In the genomic region with DNA sequence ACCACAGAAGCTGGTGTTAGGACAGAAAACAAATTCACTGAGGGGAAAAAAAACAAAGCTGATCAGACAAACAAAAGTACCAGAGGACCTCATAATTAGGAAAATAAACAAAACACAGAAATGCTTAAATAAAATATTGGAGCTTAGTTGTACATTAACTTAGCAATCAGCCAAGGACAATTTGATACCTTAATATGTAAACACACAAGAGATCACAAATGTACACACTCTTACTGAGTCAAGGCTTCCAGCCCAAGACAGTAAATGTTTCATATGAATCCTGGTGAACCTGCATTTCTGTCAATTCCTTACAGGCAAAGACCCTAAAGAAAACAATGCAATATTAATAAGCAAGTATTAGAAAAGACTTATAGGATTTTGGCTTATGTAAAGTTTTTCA, we compare ENCODE assay signal across 1 cellular context.
TF ChIP-seq lines count a peak whose summit lies in the region.

No MANE protein-coding gene starts in this region.

TF ChIP-seq in HepG2, 621 proteins besides CTCF, POLR2A, EP300 and RAD21 (continued from another document):
- TF ChIP-seq, protein P1, sequence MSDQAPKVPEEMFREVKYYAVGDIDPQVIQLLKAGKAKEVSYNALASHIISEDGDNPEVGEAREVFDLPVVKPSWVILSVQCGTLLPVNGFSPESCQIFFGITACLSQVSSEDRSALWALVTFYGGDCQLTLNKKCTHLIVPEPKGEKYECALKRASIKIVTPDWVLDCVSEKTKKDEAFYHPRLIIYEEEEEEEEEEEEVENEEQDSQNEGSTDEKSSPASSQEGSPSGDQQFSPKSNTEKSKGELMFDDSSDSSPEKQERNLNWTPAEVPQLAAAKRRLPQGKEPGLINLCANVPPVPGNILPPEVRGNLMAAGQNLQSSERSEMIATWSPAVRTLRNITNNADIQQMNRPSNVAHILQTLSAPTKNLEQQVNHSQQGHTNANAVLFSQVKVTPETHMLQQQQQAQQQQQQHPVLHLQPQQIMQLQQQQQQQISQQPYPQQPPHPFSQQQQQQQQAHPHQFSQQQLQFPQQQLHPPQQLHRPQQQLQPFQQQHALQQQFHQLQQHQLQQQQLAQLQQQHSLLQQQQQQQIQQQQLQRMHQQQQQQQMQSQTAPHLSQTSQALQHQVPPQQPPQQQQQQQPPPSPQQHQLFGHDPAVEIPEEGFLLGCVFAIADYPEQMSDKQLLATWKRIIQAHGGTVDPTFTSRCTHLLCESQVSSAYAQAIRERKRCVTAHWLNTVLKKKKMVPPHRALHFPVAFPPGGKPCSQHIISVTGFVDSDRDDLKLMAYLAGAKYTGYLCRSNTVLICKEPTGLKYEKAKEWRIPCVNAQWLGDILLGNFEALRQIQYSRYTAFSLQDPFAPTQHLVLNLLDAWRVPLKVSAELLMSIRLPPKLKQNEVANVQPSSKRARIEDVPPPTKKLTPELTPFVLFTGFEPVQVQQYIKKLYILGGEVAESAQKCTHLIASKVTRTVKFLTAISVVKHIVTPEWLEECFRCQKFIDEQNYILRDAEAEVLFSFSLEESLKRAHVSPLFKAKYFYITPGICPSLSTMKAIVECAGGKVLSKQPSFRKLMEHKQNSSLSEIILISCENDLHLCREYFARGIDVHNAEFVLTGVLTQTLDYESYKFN (CRISPR knock-in tag; conservative IDR thresholded peaks at IDR 0.05), result peak; percentile 36; the same call in 1 of the 2 replicates
- TF ChIP-seq SOX6 (IDR thresholded peaks at IDR 0.05) (no peak), SOX6 (CRISPR knock-in tag; IDR thresholded peaks at IDR 0.05) (peak; percentile 45; the same call in 1 of the 2 replicates), CREBL2 (CRISPR knock-in tag; IDR thresholded peaks at IDR 0.05; ENCODE audit: borderline replicate concordance) (no peak), DMAP1 (CRISPR knock-in tag; IDR thresholded peaks at IDR 0.05) (no peak), ZBTB26 (CRISPR knock-in tag; IDR thresholded peaks at IDR 0.05; ENCODE audit: borderline replicate concordance) (no peak), FOXO4 (CRISPR knock-in tag; conservative IDR thresholded peaks at IDR 0.05) (0 out of 2 replicates have a peak, but pooled peaks have one; percentile 29), HHEX (CRISPR knock-in tag; IDR thresholded peaks at IDR 0.05) (no peak), ZNF552 (CRISPR knock-in tag; IDR thresholded peaks at IDR 0.05; ENCODE audit: borderline replicate concordance) (no peak), MIXL1 (CRISPR knock-in tag; IDR thresholded peaks at IDR 0.05) (peak; percentile 43), IKZF4 (CRISPR knock-in tag; IDR thresholded peaks at IDR 0.05; ENCODE audit: borderline replicate concordance, low read depth, not compliant biosample characterization) (no peak), FOXA1 (IDR thresholded peaks at IDR 0.05) (no peak), FOXA1 (CRISPR knock-in tag; IDR thresholded peaks at IDR 0.05) (peak; percentile 53), FOXP4 (CRISPR knock-in tag; IDR thresholded peaks at IDR 0.05) (peak; percentile 87), SAP130 (CRISPR knock-in tag; IDR thresholded peaks at IDR 0.05; ENCODE audit: low read depth) (peak; percentile 30; the same call in 1 of the 2 replicates), FOXA3 (CRISPR knock-in tag; IDR thresholded peaks at IDR 0.05) (peak; percentile 51), ZSCAN9 (CRISPR knock-in tag; IDR thresholded peaks at IDR 0.05; ENCODE audit: borderline replicate concordance) (no peak), MZF1 (CRISPR knock-in tag; IDR thresholded peaks at IDR 0.05; ENCODE audit: borderline replicate concordance) (no peak), HNRNPUL1 (IDR thresholded peaks at IDR 0.05; ENCODE audit: low read depth, low read length) (no peak), ISL2 (CRISPR knock-in tag; IDR thresholded peaks at IDR 0.05) (0 out of 2 replicates have a peak, but pooled peaks have one; percentile 33), SIX1 (CRISPR knock-in tag; IDR thresholded peaks at IDR 0.05; ENCODE audit: borderline replicate concordance) (peak; percentile 82; the same call in 1 of the 2 replicates)
- TF ChIP-seq, protein P2, sequence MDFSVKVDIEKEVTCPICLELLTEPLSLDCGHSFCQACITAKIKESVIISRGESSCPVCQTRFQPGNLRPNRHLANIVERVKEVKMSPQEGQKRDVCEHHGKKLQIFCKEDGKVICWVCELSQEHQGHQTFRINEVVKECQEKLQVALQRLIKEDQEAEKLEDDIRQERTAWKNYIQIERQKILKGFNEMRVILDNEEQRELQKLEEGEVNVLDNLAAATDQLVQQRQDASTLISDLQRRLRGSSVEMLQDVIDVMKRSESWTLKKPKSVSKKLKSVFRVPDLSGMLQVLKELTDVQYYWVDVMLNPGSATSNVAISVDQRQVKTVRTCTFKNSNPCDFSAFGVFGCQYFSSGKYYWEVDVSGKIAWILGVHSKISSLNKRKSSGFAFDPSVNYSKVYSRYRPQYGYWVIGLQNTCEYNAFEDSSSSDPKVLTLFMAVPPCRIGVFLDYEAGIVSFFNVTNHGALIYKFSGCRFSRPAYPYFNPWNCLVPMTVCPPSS (IDR thresholded peaks at IDR 0.05), result no peak
- TF ChIP-seq, protein P3, sequence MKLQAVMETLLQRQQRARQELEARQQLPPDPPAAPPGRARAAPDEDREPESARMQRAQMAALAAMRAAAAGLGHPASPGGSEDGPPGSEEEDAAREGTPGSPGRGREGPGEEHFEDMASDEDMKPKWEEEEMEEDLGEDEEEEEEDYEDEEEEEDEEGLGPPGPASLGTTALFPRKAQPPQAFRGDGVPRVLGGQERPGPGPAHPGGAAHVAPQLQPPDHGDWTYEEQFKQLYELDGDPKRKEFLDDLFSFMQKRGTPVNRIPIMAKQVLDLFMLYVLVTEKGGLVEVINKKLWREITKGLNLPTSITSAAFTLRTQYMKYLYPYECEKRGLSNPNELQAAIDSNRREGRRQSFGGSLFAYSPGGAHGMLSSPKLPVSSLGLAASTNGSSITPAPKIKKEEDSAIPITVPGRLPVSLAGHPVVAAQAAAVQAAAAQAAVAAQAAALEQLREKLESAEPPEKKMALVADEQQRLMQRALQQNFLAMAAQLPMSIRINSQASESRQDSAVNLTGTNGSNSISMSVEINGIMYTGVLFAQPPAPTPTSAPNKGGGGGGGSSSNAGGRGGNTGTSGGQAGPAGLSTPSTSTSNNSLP (IDR thresholded peaks at IDR 0.05; ENCODE audit: low read depth, low read length), result peak; percentile 63; the same call in 1 of the 2 replicates
- TF ChIP-seq, protein P4, sequence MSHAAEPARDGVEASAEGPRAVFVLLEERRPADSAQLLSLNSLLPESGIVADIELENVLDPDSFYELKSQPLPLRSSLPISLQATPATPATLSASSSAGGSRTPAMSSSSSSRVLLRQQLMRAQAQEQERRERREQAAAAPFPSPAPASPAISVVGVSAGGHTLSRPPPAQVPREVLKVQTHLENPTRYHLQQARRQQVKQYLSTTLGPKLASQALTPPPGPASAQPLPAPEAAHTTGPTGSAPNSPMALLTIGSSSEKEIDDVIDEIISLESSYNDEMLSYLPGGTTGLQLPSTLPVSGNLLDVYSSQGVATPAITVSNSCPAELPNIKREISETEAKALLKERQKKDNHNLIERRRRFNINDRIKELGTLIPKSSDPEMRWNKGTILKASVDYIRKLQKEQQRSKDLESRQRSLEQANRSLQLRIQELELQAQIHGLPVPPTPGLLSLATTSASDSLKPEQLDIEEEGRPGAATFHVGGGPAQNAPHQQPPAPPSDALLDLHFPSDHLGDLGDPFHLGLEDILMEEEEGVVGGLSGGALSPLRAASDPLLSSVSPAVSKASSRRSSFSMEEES (CRISPR knock-in tag; IDR thresholded peaks at IDR 0.05), result no peak
- TF ChIP-seq, protein P5, sequence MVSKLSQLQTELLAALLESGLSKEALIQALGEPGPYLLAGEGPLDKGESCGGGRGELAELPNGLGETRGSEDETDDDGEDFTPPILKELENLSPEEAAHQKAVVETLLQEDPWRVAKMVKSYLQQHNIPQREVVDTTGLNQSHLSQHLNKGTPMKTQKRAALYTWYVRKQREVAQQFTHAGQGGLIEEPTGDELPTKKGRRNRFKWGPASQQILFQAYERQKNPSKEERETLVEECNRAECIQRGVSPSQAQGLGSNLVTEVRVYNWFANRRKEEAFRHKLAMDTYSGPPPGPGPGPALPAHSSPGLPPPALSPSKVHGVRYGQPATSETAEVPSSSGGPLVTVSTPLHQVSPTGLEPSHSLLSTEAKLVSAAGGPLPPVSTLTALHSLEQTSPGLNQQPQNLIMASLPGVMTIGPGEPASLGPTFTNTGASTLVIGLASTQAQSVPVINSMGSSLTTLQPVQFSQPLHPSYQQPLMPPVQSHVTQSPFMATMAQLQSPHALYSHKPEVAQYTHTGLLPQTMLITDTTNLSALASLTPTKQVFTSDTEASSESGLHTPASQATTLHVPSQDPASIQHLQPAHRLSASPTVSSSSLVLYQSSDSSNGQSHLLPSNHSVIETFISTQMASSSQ (IDR thresholded peaks at IDR 0.05; ENCODE audit: low read depth), result peak; percentile 59
- TF ChIP-seq, protein P5 (CRISPR knock-in tag; IDR thresholded peaks at IDR 0.05; ENCODE audit: borderline replicate concordance), result no peak
